In genomic region chr5:170265527-170265926, GRCh38 we compare ENCODE assay signal across 11 cellular contexts. TPM values are rescaled to one million over a fixed set of nuclear protein-coding genes. Genes with fewer than 3 reads are reported as not detected.
DNase-seq lines count a peak whose midpoint lies in the region; ATAC-seq and TF ChIP-seq lines count a peak whose summit lies in the region.
"Had no signal": no experiment of that assay in that cellular context is flagged by ENCODE, and none has a peak within 500 bp of the region (broad histone marks: within the 10 kb centered on the region; RNA-seq: fewer than 3 reads in every experiment).

No MANE protein-coding gene starts in this region.

- no peak overlapping the region for H3K4me3 Mint-ChIP-seq in activated CD4-positive, alpha-beta T cell treated with anti-CD3 and anti-CD28 coated beads, Interleukin-2, amount 10 ng/mL, durations not matched to agents 24 days and 14 days
- peak overlapping the region in 4 of 5 experiments; percentile 2 to 54 (median 31) for H3K4me3 Mint-ChIP-seq in brain

- peaks cover 81% of the 10 kb centered on the region for H3K4me1 Mint-ChIP-seq in activated CD4-positive, alpha-beta T cell treated with anti-CD3 and anti-CD28 coated beads, Interleukin-2, amount 10 ng/mL, durations not matched to agents 24 days and 14 days
- H3K4me1 Mint-ChIP-seq in brain, result peaks cover 75% of the 10 kb centered on the region

- H3K9me3 ChIP-seq in left lung, result no peaks in the 10 kb centered on the region
- H3K9me3 ChIP-seq: A549, thoracic aorta had no signal

- H3K27me3 ChIP-seq in left lung, result no peaks in the 10 kb centered on the region

- H3K27ac Mint-ChIP-seq in activated CD4-positive, alpha-beta T cell treated with anti-CD3 and anti-CD28 coated beads, Interleukin-2, amount 10 ng/mL, durations not matched to agents 24 days and 14 days, result peak overlapping the region; percentile 30
- H3K27ac Mint-ChIP-seq in brain, result peak overlapping the region in 4 of 5 experiments; percentile 29 to 92 (median 86)

- H3K4me1 ChIP-seq in left lung, result peaks cover 5 to 48% of the 10 kb centered on the region in 2 donors
- H3K4me1 ChIP-seq: A549 had no signal

- H3K27me3 Mint-ChIP-seq in activated CD4-positive, alpha-beta T cell treated with anti-CD3 and anti-CD28 coated beads, Interleukin-2, amount 10 ng/mL, durations not matched to agents 24 days and 14 days, result no peaks in the 10 kb centered on the region
- H3K27me3 Mint-ChIP-seq in brain, result peaks cover 17% of the 10 kb centered on the region

- H3K36me3 ChIP-seq in left lung, result peaks cover 0 to 89% of the 10 kb centered on the region in 2 donors
- H3K36me3 ChIP-seq: thoracic aorta had no signal

- no peak for DNase-seq in activated CD4-positive, alpha-beta T cell treated with anti-CD3 and anti-CD28 coated beads, Interleukin-2, amount 10 ng/mL, durations not matched to agents 24 days and 14 days
- DNase-seq in activated CD4-positive, alpha-beta T cell treated with anti-CD3 and anti-CD28 coated beads for 1 hour, result no peak
- DNase-seq in left lung, result no peak
- peak; percentile 92 for DNase-seq in superior temporal gyrus (ENCODE audit: extremely low spot score)
- no peak for DNase-seq in DMS53 treated with DMSO at 0.1 percent for 48 hours (lab: John Stamatoyannopoulos, UW; ENCODE audit: unreplicated experiment)
- no peak for DNase-seq in DMS153 treated with DMSO at 0.1 percent for 48 hours (lab: John Stamatoyannopoulos, UW; ENCODE audit: unreplicated experiment)
- DNase-seq: kidney had no signal

- H3K9me3 Mint-ChIP-seq in activated CD4-positive, alpha-beta T cell treated with anti-CD3 and anti-CD28 coated beads, Interleukin-2, amount 10 ng/mL, durations not matched to agents 24 days and 14 days, result no peaks in the 10 kb centered on the region
- peaks cover 0 to 2% (median 0%) of the 10 kb centered on the region in 5 experiments for H3K9me3 Mint-ChIP-seq in brain

- peaks cover 88% of the 10 kb centered on the region for H3K36me3 Mint-ChIP-seq in activated CD4-positive, alpha-beta T cell treated with anti-CD3 and anti-CD28 coated beads, Interleukin-2, amount 10 ng/mL, durations not matched to agents 24 days and 14 days (ENCODE audit: low read depth)
- H3K36me3 Mint-ChIP-seq in brain, result no peaks in the 10 kb centered on the region

- ATAC-seq in left lung (peak; percentile 40), esophagus mucosa (no peak)
- ATAC-seq: A549 had no signal

- TF ChIP-seq CTCF in brain (conservative IDR thresholded peaks at IDR 0.05) (no peak), left lung (IDR thresholded peaks at IDR 0.05) (no peak)

- H3K4me3 ChIP-seq in left lung, result no peak overlapping the region
- H3K4me3 ChIP-seq: A549, thoracic aorta had no signal

- intact Hi-C loops in activated CD4-positive, alpha-beta T cell treated with anti-CD3 and anti-CD28 coated beads, Interleukin-2, amount 10 ng/mL, durations not matched to agents 24 days and 14 days (cut with micrococcal nuclease), result loop anchor here (5.0 kb wide), 2 partner anchors 37 to 157 kb away; no protein-coding TSS in a partner anchor
- intact Hi-C loops in left lung (cut with DNase I), result no loop called here

- peak overlapping the region in 1 of 2 donors; percentile 28 for H3K27ac ChIP-seq in left lung
- H3K27ac ChIP-seq: A549, thoracic aorta had no signal

RNA-seq across cellular contexts. Expression of gene LCP2, which starts 32.0 kb away (rescaled TPM):
- total RNA-seq in activated CD4-positive, alpha-beta T cell treated with anti-CD3 and anti-CD28 coated beads, Interleukin-2, amount 10 ng/mL, durations not matched to agents 24 days and 14 days, result 278 and 283 TPM in 2 replicates
- 2.6 TPM for polyA plus RNA-seq in brain (ENCODE audit: insufficient read depth, low read depth, low replicate concordance)
- total RNA-seq in left lung, result 100 to 1,000 TPM in 1 of 2 donors, 10 to 100 TPM in 1; 37.3 to 110 TPM
- total RNA-seq in esophagus mucosa, result 3.0 TPM
- polyA plus RNA-seq: A549 had no signal

RNA-seq across cellular contexts. Expression of gene C5orf58, which starts 32.7 kb away (rescaled TPM):
- total RNA-seq in activated CD4-positive, alpha-beta T cell treated with anti-CD3 and anti-CD28 coated beads, Interleukin-2, amount 10 ng/mL, durations not matched to agents 24 days and 14 days, result not detected in 2 replicates
- polyA plus RNA-seq in brain (ENCODE audit: insufficient read depth, low read depth, low replicate concordance), result not detected
- total RNA-seq in left lung (not detected), esophagus mucosa (not detected)
- total RNA-seq: kidney, thoracic aorta had no signal
- polyA plus RNA-seq: A549 had no signal
